2 cellular contexts compared by ENCODE assay signal in genomic region chr2:169620509-169620908, GRCh38.
A peak's percentile ranks its signal among the peaks of the same experiment; 100 is the strongest.
TF ChIP-seq lines count a peak whose summit lies in the region.

No MANE protein-coding gene starts in this region.

TF ChIP-seq in A549, 52 proteins besides CTCF, POLR2A, EP300 and RAD21:
- TF ChIP-seq MAFK (IDR thresholded peaks at IDR 0.05; ENCODE audit: partially characterized antibody) (peak; percentile 54), RCOR1 (IDR thresholded peaks at IDR 0.05; ENCODE audit: low read depth, low read length) (no peak), RFX5 (IDR thresholded peaks at IDR 0.05) (no peak), EHF (CRISPR knock-in tag; IDR thresholded peaks at IDR 0.05) (no peak)
TF ChIP-seq in A549: peak in this region for 1.

TF ChIP-seq in IMR-90, 13 proteins besides CTCF, POLR2A, EP300 and RAD21:
- TF ChIP-seq MAFK (IDR thresholded peaks at IDR 0.05; ENCODE audit: low read depth, low read length) (peak; percentile 61; the same call in 1 of the 2 replicates), ELK1 (IDR thresholded peaks at IDR 0.05; ENCODE audit: borderline replicate concordance, low read depth, low read length) (no peak), RFX5 (IDR thresholded peaks at IDR 0.05; ENCODE audit: low read depth, low read length) (no peak), BHLHE40 (IDR thresholded peaks at IDR 0.05; ENCODE audit: low read depth, low read length) (no peak), MXI1 (IDR thresholded peaks at IDR 0.05; ENCODE audit: borderline replicate concordance, low read depth, low read length) (no peak), USF2 (IDR thresholded peaks at IDR 0.05; ENCODE audit: low read depth, low read length) (no peak), SMC3 (IDR thresholded peaks at IDR 0.05; ENCODE audit: low read depth, low read length) (no peak)
TF ChIP-seq in IMR-90: peak in this region for 1.
